ENCODE assay signal across 12 cellular contexts in the genomic region with DNA sequence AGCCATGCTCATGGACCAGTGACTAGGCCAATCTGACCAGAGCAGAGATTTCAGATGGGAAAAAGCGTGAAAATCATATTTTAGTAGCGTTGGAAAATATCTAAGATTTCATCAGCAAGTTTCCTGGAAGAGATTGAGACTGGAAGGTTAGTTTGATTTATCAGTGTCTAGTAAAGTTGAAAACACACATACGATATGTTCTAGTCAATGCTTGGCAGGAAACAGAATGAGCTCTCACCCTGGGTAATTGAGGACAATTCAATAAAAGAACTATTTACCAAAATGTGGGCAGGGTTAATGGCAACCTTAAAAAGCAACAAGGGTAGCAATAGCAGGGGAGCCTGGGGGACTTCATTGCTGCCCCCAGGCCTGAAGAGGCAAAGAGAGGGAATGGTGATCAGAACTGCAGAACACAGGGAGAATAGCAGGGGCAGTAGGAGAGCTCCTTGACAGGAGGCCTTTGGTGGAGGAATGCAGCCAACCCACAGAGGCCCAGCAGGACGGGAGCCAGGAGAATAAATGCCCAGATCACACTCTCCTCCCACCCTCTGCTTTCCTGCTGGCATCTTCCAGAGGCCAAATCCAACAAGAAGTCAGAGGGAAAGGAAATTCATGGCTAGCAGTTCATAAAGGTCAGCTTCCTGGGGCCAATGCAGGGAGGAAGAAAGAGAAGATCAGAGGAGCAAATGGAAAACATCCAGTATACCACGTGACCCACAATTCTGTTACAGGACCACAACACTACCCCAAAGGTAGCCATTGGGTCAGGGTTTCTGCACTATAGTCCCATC. TPM values are rescaled to one million over a fixed set of nuclear protein-coding genes. Genes with fewer than 3 reads are reported as not detected.
DNase-seq lines count a peak whose midpoint lies in the region; ATAC-seq, FAIRE-seq and TF ChIP-seq lines count a peak whose summit lies in the region.
"Had no signal": no experiment of that assay in that cellular context is flagged by ENCODE, and none has a peak within 500 bp of the region (broad histone marks: within the 10 kb centered on the region; RNA-seq: fewer than 3 reads in every experiment).

No MANE protein-coding gene starts in this region.

- H4K91ac ChIP-seq in IMR-90 (ENCODE audit: insufficient read depth, low read depth, low read length) = no peak overlapping the region

- no peak overlapping the region for H2BK5ac ChIP-seq in IMR-90 (ENCODE audit: low read depth, low read length, poor library complexity, severe bottlenecking)

- H3K18ac ChIP-seq in IMR-90 (ENCODE audit: low read depth, low read length) = no peak overlapping the region

- dilution Hi-C loops in IMR-90 (cut with HindIII; ENCODE audit: low sequenced_read_pairs, unreplicated experiment) (no loop called here), endothelial cell of umbilical vein (cut with MboI; ENCODE audit: extremely low pct_ligation_motif_present, low sequenced_read_pairs) (no loop called here)

- in situ Hi-C loops in IMR-90 (cut with MboI; ENCODE audit: low sequenced_read_pairs) = no loop called here

- TF ChIP-seq CTCF in IMR-90 (conservative IDR thresholded peaks at IDR 0.05; ENCODE audit: low read depth, low read length) (no peak), endothelial cell of umbilical vein (IDR thresholded peaks at IDR 0.05; ENCODE audit: extremely low read depth in 1 of 2, insufficient read depth in 1 of 2, low read depth in 1 of 2, low read length in 2 of 2) (no peak), vagina (IDR thresholded peaks at IDR 0.05) (no peak)

- no peaks in the 10 kb centered on the region for H3K9me3 ChIP-seq in IMR-90 (ENCODE audit: control insufficient read depth, insufficient read depth, low read length)
- no peaks in the 10 kb centered on the region for H3K9me3 ChIP-seq in endothelial cell of umbilical vein (replicated peaks; ENCODE audit: control insufficient read depth, insufficient read depth, low read length)
- no peaks in the 10 kb centered on the region for H3K9me3 ChIP-seq in vagina

- H3K9ac ChIP-seq in IMR-90 (ENCODE audit: low read depth, low read length) (no peak overlapping the region), endothelial cell of umbilical vein (replicated peaks; ENCODE audit: extremely low read depth, insufficient read depth, low read length) (no peak overlapping the region)

- DNase-seq in AG08395 (ENCODE audit: low spot score) (peak; percentile 45), IMR-90 (no peak), endothelial cell of umbilical vein (ENCODE audit: low read depth, low spot score) (peak; percentile 57), myocyte (ENCODE audit: low read depth) (peak; percentile 40), NCI-H748 (lab: John Stamatoyannopoulos, UW; ENCODE audit: unreplicated experiment) (no peak), NCI-H1436 treated with DMSO at 0.1 percent for 48 hours (lab: John Stamatoyannopoulos, UW) (no peak), HuH-7.5 (ENCODE audit: low spot score) (no peak), vagina (ENCODE audit: extremely low spot score in 2 of 2) (no peak)
- DNase-seq: activated naive CD8-positive, alpha-beta T cell treated with anti-CD3 and anti-CD28 coated beads, Interleukin-2, amount 10 ng/mL, durations not matched to agents 7 days and 5 days; NCI-H345; stimulated activated CD4-positive, alpha-beta T cell treated with anti-CD3 and anti-CD28 coated beads, Interleukin-12 subunit alpha, Interleukin-12 subunit beta, amount 100 ng/mL, for 4 hours; T-helper 9 cell had no signal

- no peak overlapping the region for H3K23ac ChIP-seq in IMR-90 (ENCODE audit: low read depth, low read length)

- H3K27ac ChIP-seq in IMR-90 (ENCODE audit: insufficient read depth, low read length) (no peak overlapping the region), endothelial cell of umbilical vein (ENCODE audit: insufficient read depth, low read depth, low read length) (no peak overlapping the region), vagina (no peak overlapping the region)

- peak; percentile 59 for ATAC-seq in IMR-90 (ENCODE audit: low read depth)

- H3K27me3 ChIP-seq in IMR-90 (ENCODE audit: control insufficient read depth, insufficient read depth, low read length) (no peaks in the 10 kb centered on the region; the same call in 1 of the 2 replicates), endothelial cell of umbilical vein (ENCODE audit: control insufficient read depth in 2 of 2, insufficient read depth in 2 of 2, low read length in 2 of 2) (no peaks in the 10 kb centered on the region), vagina (no peaks in the 10 kb centered on the region)

- H2AK5ac ChIP-seq in IMR-90 (ENCODE audit: low read depth, low read length) = no peak overlapping the region

- H2AK9ac ChIP-seq in IMR-90 (replicated peaks; ENCODE audit: low read depth, low read length, poor library complexity) = no peak overlapping the region

- 92% methylated on average over 2 of the region's 5 CpGs; no CpG with 5 or more reads in 1 of the 2 experiments for WGBS in IMR-90 (ENCODE audit: extremely low coverage in 2 of 2, insufficient read length in 1 of 2), 2 experiments

- peak; percentile 86 for FAIRE-seq in endothelial cell of umbilical vein (lab: Jason Lieb, UNC)

- CTCF ChIA-PET in IMR-90 (lab: Yijun Ruan, JAX) (no interaction called here), endothelial cell of umbilical vein (lab: Charles Lee) (interaction anchor here (0.8 to 0.9 kb wide), 2 partner anchors 25 to 33 kb away, joined by 3 to 4 read pairs; no protein-coding TSS in a partner anchor)

- H3K56ac ChIP-seq in IMR-90 (ENCODE audit: extremely low read depth, insufficient read depth, low read length) = no peak overlapping the region

- no peak overlapping the region for H3K4me2 ChIP-seq in IMR-90 (ENCODE audit: low read depth, low read length)
- H3K4me2 ChIP-seq in endothelial cell of umbilical vein (ENCODE audit: insufficient read depth, low read length) = peak overlapping the region; percentile 43

- intact Hi-C loops in IMR-90 (cut with micrococcal nuclease) (no loop called here), endothelial cell of umbilical vein (cut with micrococcal nuclease) (no loop called here), vagina (cut with DNase I) (no loop called here)

- BruUV-seq in IMR-90 (replicated peaks; lab: Mats Ljungman, UMichigan) = no TSS peak
- BruUV-seq in endothelial cell of umbilical vein (replicated peaks; lab: Mats Ljungman, UMichigan) = no TSS peak

- no peak overlapping the region for H3K4me3 ChIP-seq in IMR-90 (ENCODE audit: insufficient read depth, low read depth, low read length)
- H3K4me3 ChIP-seq in endothelial cell of umbilical vein (replicated peaks in 1 of 3; ENCODE audit: insufficient read depth in 1 of 3, low read depth in 1 of 3, low read length in 3 of 3) = no peak overlapping the region
- H3K4me3 ChIP-seq in vagina = no peak overlapping the region

- H3K79me1 ChIP-seq in IMR-90 (ENCODE audit: low read depth in 1 of 2, low read length in 2 of 2) = no peaks in the 10 kb centered on the region

- no peak overlapping the region for H4K5ac ChIP-seq in IMR-90 (ENCODE audit: low read depth, low read length)

- H3K9me1 ChIP-seq in IMR-90 (ENCODE audit: insufficient read depth, low read length) (no peaks in the 10 kb centered on the region), endothelial cell of umbilical vein (replicated peaks; ENCODE audit: control insufficient read depth, extremely low read depth, insufficient read depth, low read length) (no peaks in the 10 kb centered on the region)

- no peak overlapping the region for H4K8ac ChIP-seq in IMR-90 (ENCODE audit: low read depth in 2 of 2, low read length in 2 of 2)

- H3K36me3 ChIP-seq in IMR-90 (ENCODE audit: control insufficient read depth, insufficient read depth, low read length) (no peaks in the 10 kb centered on the region), endothelial cell of umbilical vein (ENCODE audit: control insufficient read depth in 2 of 2, extremely low read depth in 1 of 2, insufficient read depth in 2 of 2, low read length in 2 of 2) (no peaks in the 10 kb centered on the region), vagina (no peaks in the 10 kb centered on the region)

- no peak overlapping the region for H3K14ac ChIP-seq in IMR-90 (replicated peaks; ENCODE audit: low read depth, low read length)

- no peaks in the 10 kb centered on the region for H3K79me2 ChIP-seq in endothelial cell of umbilical vein (ENCODE audit: control insufficient read depth, insufficient read depth, low read length)

- no peak overlapping the region for H3K4ac ChIP-seq in IMR-90 (ENCODE audit: low read depth, low read length)

- TF ChIP-seq RAD21 in IMR-90 (IDR thresholded peaks at IDR 0.05; ENCODE audit: low read length) = no peak

- TF ChIP-seq POLR2A in IMR-90 (IDR thresholded peaks at IDR 0.05; ENCODE audit: low read depth, low read length) = no peak
- TF ChIP-seq POLR2A in endothelial cell of umbilical vein (IDR thresholded peaks at IDR 0.05; ENCODE audit: low read depth, low read length) = no peak
- no peak for TF ChIP-seq POLR2A in vagina (IDR thresholded peaks at IDR 0.05)

- peaks cover 5% of the 10 kb centered on the region; the same call in 1 of the 2 replicates for H3K4me1 ChIP-seq in IMR-90 (ENCODE audit: control insufficient read depth, insufficient read depth, low read length)
- H3K4me1 ChIP-seq in endothelial cell of umbilical vein (ENCODE audit: control insufficient read depth, extremely low read depth, insufficient read depth, low read length) = peaks cover 10% of the 10 kb centered on the region
- H3K4me1 ChIP-seq in vagina = peaks cover 12% of the 10 kb centered on the region

- no peak overlapping the region for H2BK20ac ChIP-seq in IMR-90 (ENCODE audit: low read depth, low read length)

- H2BK120ac ChIP-seq in IMR-90 (ENCODE audit: low read depth, low read length) = no peak overlapping the region

- H4K20me1 ChIP-seq in IMR-90 (ENCODE audit: insufficient read depth, low read length) = no peaks in the 10 kb centered on the region
- H4K20me1 ChIP-seq in endothelial cell of umbilical vein (replicated peaks; ENCODE audit: control insufficient read depth, extremely low read depth, insufficient read depth, low read length) = no peaks in the 10 kb centered on the region

- no peak overlapping the region for H2BK15ac ChIP-seq in IMR-90 (ENCODE audit: low read depth, low read length)

- POLR2A ChIA-PET in IMR-90 (lab: Charles Lee; ENCODE audit: unreplicated experiment) = no interaction called here
- POLR2A ChIA-PET in endothelial cell of umbilical vein (lab: Charles Lee) = interaction anchor here (1.0 kb wide), 1 partner anchor 27 kb away, joined by 4 read pairs; the partner anchor contains the start of gene LRP6

- H2AFZ ChIP-seq in IMR-90 (replicated peaks; ENCODE audit: low read length, poor library complexity) (peak overlapping the region; percentile 68), endothelial cell of umbilical vein (ENCODE audit: low read depth, low read length) (peak overlapping the region; percentile 77)

RNA-seq across cellular contexts. Expression of gene LRP6, which starts 27.6 kb away (rescaled TPM):
- total RNA-seq in IMR-90 (2012; rRNA removed) (32.1 and 41.4 TPM in 2 replicates), endothelial cell of umbilical vein (40.1 and 41.7 TPM in 2 replicates), myocyte (21.6 and 22.7 TPM in 2 replicates), vagina (71.0 TPM)
- polyA plus RNA-seq in IMR-90 (2012; rRNA removed) (14.2 and 18.5 TPM in 2 replicates), endothelial cell of umbilical vein (28.5 and 31.0 TPM in 2 replicates)
- polyA plus RNA-seq in IMR-90 (2012; cell fraction: cytosol; rRNA removed) = 4.7 and 5.9 TPM in 2 replicates
- 9.9 and 27.4 TPM in 2 replicates for polyA plus RNA-seq in IMR-90 (2012; cell fraction: nucleus; rRNA removed; ENCODE audit: low replicate concordance)
- polyA plus RNA-seq in endothelial cell of umbilical vein (2011; cell fraction: cytosol; rRNA removed) = 12.6 and 12.8 TPM in 2 replicates
- polyA plus RNA-seq in endothelial cell of umbilical vein (2011; cell fraction: nucleus; rRNA removed) = 43.6 and 53.4 TPM in 2 replicates
- polyA plus RNA-seq in endothelial cell of umbilical vein (2012) = 16.6 and 17.8 TPM in 2 replicates
- 193 and 205 TPM in 2 replicates for polyA minus RNA-seq in endothelial cell of umbilical vein
- 27.8 TPM for polyA minus RNA-seq in endothelial cell of umbilical vein (2011; cell fraction: cytosol; rRNA and poly(A)+ RNA removed)
- 81.5 and 90.1 TPM in 2 replicates for polyA minus RNA-seq in endothelial cell of umbilical vein (2011; cell fraction: nucleus; rRNA and poly(A)+ RNA removed)
- 9.2 TPM for polyA plus RNA-seq in myocyte (2012)

RNA-seq across cellular contexts. Expression of gene MANSC1, which starts 55.6 kb away (rescaled TPM):
- total RNA-seq in IMR-90 (2012; rRNA removed) (1.1 TPM in 2 replicates), endothelial cell of umbilical vein (56.5 and 65.0 TPM in 2 replicates), myocyte (0.10 and 0.21 TPM in 2 replicates), vagina (16.2 TPM)
- polyA plus RNA-seq in IMR-90 (2012; rRNA removed) (1.9 and 2.2 TPM in 2 replicates), endothelial cell of umbilical vein (24.8 and 37.0 TPM in 2 replicates)
- 1.6 and 2.0 TPM in 2 replicates for polyA plus RNA-seq in IMR-90 (2012; cell fraction: cytosol; rRNA removed)
- 0.11 and 0.71 TPM in 2 replicates for polyA plus RNA-seq in IMR-90 (2012; cell fraction: nucleus; rRNA removed; ENCODE audit: low replicate concordance)
- polyA plus RNA-seq in endothelial cell of umbilical vein (2011; cell fraction: cytosol; rRNA removed) = 32.6 and 38.9 TPM in 2 replicates
- 14.0 and 17.6 TPM in 2 replicates for polyA plus RNA-seq in endothelial cell of umbilical vein (2011; cell fraction: nucleus; rRNA removed)
- 48.0 and 52.3 TPM in 2 replicates for polyA plus RNA-seq in endothelial cell of umbilical vein (2012)
- polyA minus RNA-seq in endothelial cell of umbilical vein = 21.6 and 31.3 TPM in 2 replicates
- polyA minus RNA-seq in endothelial cell of umbilical vein (2011; cell fraction: cytosol; rRNA and poly(A)+ RNA removed) = 1.0 TPM
- polyA minus RNA-seq in endothelial cell of umbilical vein (2011; cell fraction: nucleus; rRNA and poly(A)+ RNA removed) = 7.9 and 9.4 TPM in 2 replicates
- 0.43 TPM for polyA plus RNA-seq in myocyte (2012)

Comparison
In these comparisons a context has a peak if more than half of its experiments do, and no peak if none do; other contexts are left out.
1. DNase-seq: peak in AG08395 (single experiment), endothelial cell of umbilical vein (single experiment) and myocyte (single experiment); none in IMR-90 (single experiment), NCI-H748 (single experiment), NCI-H1436 treated with DMSO at 0.1 percent for 48 hours (single experiment), HuH-7.5 (single experiment) and vagina (0 of 2).